ENCODE assay signal across 9 cellular contexts in genomic region chr19:35746556-35746955, GRCh38. TPM values are rescaled to one million over a fixed set of nuclear protein-coding genes. Genes with fewer than 3 reads are reported as not detected.
DNase-seq lines count a peak whose midpoint lies in the region; ATAC-seq, FAIRE-seq and TF ChIP-seq lines count a peak whose summit lies in the region.
"Had no signal": no experiment of that assay in that cellular context is flagged by ENCODE, and none has a peak within 500 bp of the region (broad histone marks: within the 10 kb centered on the region; RNA-seq: fewer than 3 reads in every experiment).

No MANE protein-coding gene starts in this region.

- H3K9ac ChIP-seq in astrocyte (ENCODE audit: low read length), result peak overlapping the region; percentile 98

- peak overlapping the region; percentile 84 for H3K4me3 ChIP-seq in AG04449 (ENCODE audit: low read depth, low read length)
- H3K4me3 ChIP-seq in HEK293 (ENCODE audit: low read depth, low read length), result no peak overlapping the region; the same call in 1 of the 2 replicates
- H3K4me3 ChIP-seq in astrocyte (ENCODE audit: insufficient read depth, low read depth, low read length), result peak overlapping the region; percentile 91

- H3K36me3 ChIP-seq in HEK293 (ENCODE audit: control insufficient read depth in 2 of 2, insufficient read depth in 1 of 2, low read length in 2 of 2) (peaks cover 13 to 50% of the 10 kb centered on the region in 2 experiments), astrocyte (ENCODE audit: insufficient read depth, low read length) (no peaks in the 10 kb centered on the region)

- no peak overlapping the region for H2AFZ ChIP-seq in astrocyte (ENCODE audit: low read depth, low read length)

- H3K27ac Mint-ChIP-seq in astrocyte (ENCODE audit: unreplicated experiment) (peak overlapping the region; percentile 98), mesothelial cell of epicardium (peak overlapping the region; percentile 100)

- H3K9me3 ChIP-seq in HEK293 (ENCODE audit: control insufficient read depth, insufficient read depth, low read depth, low read length) (no peaks in the 10 kb centered on the region; the same call in none of the 2 replicates), astrocyte (ENCODE audit: insufficient read depth, low read depth, low read length) (no peaks in the 10 kb centered on the region)

- no peak for FAIRE-seq in astrocyte (lab: Jason Lieb, UNC)

- no peaks in the 10 kb centered on the region for H3K27me3 ChIP-seq in astrocyte (ENCODE audit: insufficient read depth, low read length)

- no peak for TF ChIP-seq CTCF in AG04449 (IDR thresholded peaks at IDR 0.05; ENCODE audit: insufficient read depth, low read length, missing control alignments)
- no peak for TF ChIP-seq CTCF in HEK293 (tag by site-specific recombination; IDR thresholded peaks at IDR 0.05)
- no peak for TF ChIP-seq CTCF in astrocyte (IDR thresholded peaks at IDR 0.05; ENCODE audit: insufficient read depth, low read depth, low read length)
- no peak for TF ChIP-seq CTCF in mesothelial cell of epicardium (IDR thresholded peaks at IDR 0.05; ENCODE audit: unreplicated experiment)
- TF ChIP-seq CTCF in GM10248 (IDR thresholded peaks at IDR 0.05; ENCODE audit: control extremely low read depth, extremely low read depth, low read depth, missing control alignments), result no peak

- H3K27me3 Mint-ChIP-seq in astrocyte (ENCODE audit: low read depth, unreplicated experiment) (no peaks in the 10 kb centered on the region), mesothelial cell of epicardium (ENCODE audit: low read depth) (no peaks in the 10 kb centered on the region)

- H3K4me3 Mint-ChIP-seq in astrocyte (ENCODE audit: unreplicated experiment) (peak overlapping the region; percentile 99), mesothelial cell of epicardium (peak overlapping the region; percentile 99)

- H4K20me1 ChIP-seq in astrocyte (ENCODE audit: insufficient read depth, low read length), result peaks cover 9% of the 10 kb centered on the region

- CTCF ChIA-PET in AG04449 (lab: Yijun Ruan, JAX) (interaction anchor here (1.5 to 1.6 kb wide), 2 partner anchors 11 to 47 kb away, joined by 3 to 4 read pairs; partner anchors contain the start of gene PROSER3), HEK293 (lab: Yijun Ruan, JAX) (interaction anchor here (0.5 to 4.9 kb wide), 4 partner anchors 10 to 440 kb away, joined by 3 to 37 read pairs (median 6); no protein-coding TSS in a partner anchor), GM10248 (lab: Yijun Ruan, JAX) (interaction anchor here (2.6 kb wide), 1 partner anchor 28 kb away, joined by 6 read pairs; the partner anchor contains the start of gene ARHGAP33)

- no peak for DNase-seq in AG04449 (ENCODE audit: low read depth, low spot score)
- no peak for DNase-seq in astrocyte (ENCODE audit: low read depth)
- DNase-seq in mesothelial cell of epicardium (ENCODE audit: low spot score in 2 of 2, unreplicated experiment in 2 of 2), result no peak
- no peak for DNase-seq in T-helper 9 cell
- no peak for DNase-seq in GM10248 (ENCODE audit: extremely low spot score)
- DNase-seq in HK-2 (ENCODE audit: unreplicated experiment), result no peak
- DNase-seq: islet precursor cell had no signal

- H3K79me2 ChIP-seq in astrocyte (ENCODE audit: insufficient read depth, low read length), result peaks cover 47% of the 10 kb centered on the region

- H3K36me3 Mint-ChIP-seq in astrocyte (ENCODE audit: low read depth, unreplicated experiment) (peaks cover 3% of the 10 kb centered on the region), mesothelial cell of epicardium (peaks cover 4% of the 10 kb centered on the region)

- H3K4me1 Mint-ChIP-seq in astrocyte (ENCODE audit: low read depth, unreplicated experiment), result peaks cover 22% of the 10 kb centered on the region
- H3K4me1 Mint-ChIP-seq in mesothelial cell of epicardium, result peaks cover 43% of the 10 kb centered on the region

- ATAC-seq in GM19397 (IDR thresholded peaks at IDR 0.05; ENCODE audit: unreplicated experiment), result no peak

- POLR2A ChIA-PET in AG04449 (lab: Yijun Ruan, JAX), result no interaction called here
- POLR2A ChIA-PET in HEK293 (lab: Yijun Ruan, JAX), result interaction anchor here (0.5 to 2.2 kb wide), 5 partner anchors 16 to 98 kb away, joined by 4 to 20 read pairs (median 7); partner anchors contain the start of gene COX6B1
- POLR2A ChIA-PET in GM10248 (lab: Yijun Ruan, JAX), result interaction anchor here (0.7 kb wide), 1 partner anchor 605 kb away, joined by 3 read pairs; no protein-coding TSS in a partner anchor

- H3K4me2 ChIP-seq in astrocyte (ENCODE audit: low read length), result peak overlapping the region; percentile 91

- H3K9me3 Mint-ChIP-seq in astrocyte (ENCODE audit: unreplicated experiment), result no peaks in the 10 kb centered on the region
- H3K9me3 Mint-ChIP-seq in mesothelial cell of epicardium, result no peaks in the 10 kb centered on the region

- H3K27ac ChIP-seq in HEK293 (ENCODE audit: extremely low read depth, low read depth, low read length), result peak overlapping the region; percentile 95
- no peak overlapping the region for H3K27ac ChIP-seq in astrocyte (ENCODE audit: low read depth, low read length)

- H3K4me1 ChIP-seq in HEK293 (ENCODE audit: control insufficient read depth, insufficient read depth, low read length) (peaks cover 32% of the 10 kb centered on the region), astrocyte (ENCODE audit: insufficient read depth, low read length) (peaks cover 9% of the 10 kb centered on the region)

TF ChIP-seq in HEK293, 187 proteins besides CTCF, POLR2A, EP300 and RAD21 (continues in another document):
- TF ChIP-seq PBX3 (CRISPR knock-in tag; IDR thresholded peaks at IDR 0.05), result no peak
- TF ChIP-seq ZNF600 (tag by site-specific recombination; IDR thresholded peaks at IDR 0.05), result 0 out of 2 replicates have a peak, but pooled peaks have one; percentile 12
- no peak for TF ChIP-seq PRDM6 (tag by site-specific recombination; IDR thresholded peaks at IDR 0.05)
- TF ChIP-seq ZNF280C (tag by site-specific recombination; IDR thresholded peaks at IDR 0.05), result no peak

RNA-seq across cellular contexts. Expression of gene PSENEN, which starts 1.1 kb away (rescaled TPM):
- 97.5 and 100 TPM in 2 replicates for total RNA-seq in astrocyte
- total RNA-seq in mesothelial cell of epicardium, result 45.2 to 54.9 TPM (median 45.7 TPM) in 3 replicates

RNA-seq across cellular contexts. Expression of gene U2AF1L4, which starts 1.3 kb away (rescaled TPM):
- total RNA-seq in astrocyte (15.7 and 16.6 TPM in 2 replicates), mesothelial cell of epicardium (39.4 to 42.5 TPM (median 42.4 TPM) in 3 replicates)

RNA-seq across cellular contexts. Expression of gene LIN37, which starts 1.8 kb away (rescaled TPM):
- total RNA-seq in astrocyte (12.7 and 15.6 TPM in 2 replicates), mesothelial cell of epicardium (11.8 to 12.9 TPM (median 12.0 TPM) in 3 replicates)

RNA-seq across cellular contexts. Expression of gene IGFLR1, which starts 4.3 kb away (rescaled TPM):
- total RNA-seq in astrocyte (2.0 and 2.4 TPM in 2 replicates), mesothelial cell of epicardium (2.7 to 3.2 TPM (median 2.8 TPM) in 3 replicates)

RNA-seq across cellular contexts. Expression of gene HSPB6, which starts 10.3 kb away (rescaled TPM):
- total RNA-seq in astrocyte (1.2 and 1.9 TPM in 2 replicates), mesothelial cell of epicardium (18.8 to 21.7 TPM (median 20.3 TPM) in 3 replicates)
